Comparison of ENCODE assay signal across 15 cellular contexts in the genomic region with DNA sequence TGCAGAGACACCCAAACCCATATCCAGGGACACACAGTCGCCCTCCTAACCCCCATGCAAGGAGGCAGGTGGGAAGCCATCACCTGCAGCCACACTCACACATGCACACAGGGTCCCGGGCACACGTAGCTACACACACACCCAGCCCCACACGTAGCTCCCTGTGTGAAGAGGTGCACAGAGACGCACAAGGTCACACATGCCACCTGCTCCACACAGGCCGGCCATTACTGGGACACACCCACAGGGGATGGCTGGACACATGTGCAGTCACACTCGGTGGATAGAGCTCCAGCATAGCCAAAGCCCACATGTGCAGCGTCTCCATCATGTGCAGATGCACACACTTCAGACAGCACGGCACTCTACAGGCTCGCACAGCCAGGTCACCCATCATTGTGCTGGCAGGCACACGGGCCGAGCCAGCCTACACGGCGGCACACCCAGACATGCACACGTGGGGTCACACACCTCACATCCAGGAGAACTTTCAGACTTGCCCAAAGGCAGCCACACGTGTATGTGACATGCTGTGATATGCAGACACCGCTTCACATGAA. TPM values are rescaled to one million over a fixed set of nuclear protein-coding genes. Genes with fewer than 3 reads are reported as not detected.
DNase-seq lines count a peak whose midpoint lies in the region; ATAC-seq and TF ChIP-seq lines count a peak whose summit lies in the region.
"Had no signal": no experiment of that assay in that cellular context is flagged by ENCODE, and none has a peak within 500 bp of the region (broad histone marks: within the 10 kb centered on the region; RNA-seq: fewer than 3 reads in every experiment).

No MANE protein-coding gene starts in this region.

- H2AFZ ChIP-seq in neuronal stem cell (ENCODE audit: low read length) = no peak overlapping the region

- peak overlapping the region; percentile 88 for H3K23ac ChIP-seq in neuronal stem cell (ENCODE audit: low read depth, low read length, poor library complexity)

- H2BK12ac ChIP-seq in neuronal stem cell (ENCODE audit: low read length) = no peak overlapping the region

- H3K4me1 ChIP-seq in heart right ventricle = peaks cover 5 to 19% (median 11%) of the 10 kb centered on the region in 9 donors
- no peaks in the 10 kb centered on the region for H3K4me1 ChIP-seq in colonic mucosa
- peaks cover 0 to 10% of the 10 kb centered on the region in 2 donors for H3K4me1 ChIP-seq in neuronal stem cell (ENCODE audit: control insufficient read depth in 2 of 2, insufficient read depth in 1 of 2, low read depth in 1 of 2, low read length in 2 of 2)
- peaks cover 13% of the 10 kb centered on the region for H3K4me1 ChIP-seq in vagina

- H3K27me3 ChIP-seq in heart right ventricle (no peaks in the 10 kb centered on the region), colonic mucosa (no peaks in the 10 kb centered on the region), neuronal stem cell (ENCODE audit: control insufficient read depth in 3 of 3, insufficient read depth in 3 of 3, low read depth in 1 of 3, low read length in 3 of 3) (no peaks in the 10 kb centered on the region), vagina (no peaks in the 10 kb centered on the region)

- ATAC-seq in heart right ventricle = no peak
- no peak for ATAC-seq in Right ventricle myocardium superior (ENCODE audit: poor library complexity)
- no peak for ATAC-seq in GM19328 (IDR thresholded peaks at IDR 0.05; ENCODE audit: unreplicated experiment)

- peaks cover 7% of the 10 kb centered on the region for H3K79me1 ChIP-seq in neuronal stem cell (ENCODE audit: low read depth, low read length)

- H3K14ac ChIP-seq in neuronal stem cell (ENCODE audit: low read length) = peak overlapping the region; percentile 96

- no peak overlapping the region for H4K8ac ChIP-seq in neuronal stem cell (ENCODE audit: low read depth, low read length)

- WGBS in heart right ventricle, 2 donors = 69 to 83% methylated on average over 17 of the region's 17 CpGs
- WGBS in neuronal stem cell (ENCODE audit: extremely low coverage in 2 of 2, insufficient read length in 2 of 2, insufficient replicate concordance in 1 of 2), 2 donors = no CpG with 5 or more reads among the region's 17 CpGs

- H3K4ac ChIP-seq in neuronal stem cell (ENCODE audit: low read length) = no peak overlapping the region

- no peak overlapping the region for H3K18ac ChIP-seq in neuronal stem cell (ENCODE audit: low read length)

- H4K91ac ChIP-seq in neuronal stem cell (ENCODE audit: low read depth, low read length, poor library complexity) = no peak overlapping the region

- TF ChIP-seq CTCF in heart right ventricle (IDR thresholded peaks at IDR 0.05) = no peak
- no peak for TF ChIP-seq CTCF in colonic mucosa (IDR thresholded peaks at IDR 0.05)
- no peak for TF ChIP-seq CTCF in vagina (IDR thresholded peaks at IDR 0.05)

- no peak overlapping the region for H3K27ac ChIP-seq in heart right ventricle
- H3K27ac ChIP-seq in colonic mucosa = no peak overlapping the region
- H3K27ac ChIP-seq in neuronal stem cell (replicated peaks; ENCODE audit: low read length) = no peak overlapping the region
- no peak overlapping the region for H3K27ac ChIP-seq in vagina
- H3K27ac ChIP-seq: SK-N-MC had no signal

- H3K4me3 ChIP-seq in heart right ventricle (peak overlapping the region in 9 of 10 donors; percentile 57 to 95 (median 82)), colonic mucosa (peak overlapping the region; percentile 36), neuronal stem cell (ENCODE audit: low read length in 2 of 2) (peak overlapping the region in 1 of 2 donors; percentile 92), vagina (peak overlapping the region; percentile 63 to 94)
- H3K4me3 ChIP-seq: SK-N-MC had no signal

- no peak overlapping the region for H2AK5ac ChIP-seq in neuronal stem cell (ENCODE audit: low read depth, low read length)

- H2BK120ac ChIP-seq in neuronal stem cell (ENCODE audit: low read depth, low read length) = no peak overlapping the region

- TF ChIP-seq POLR2A in vagina (IDR thresholded peaks at IDR 0.05) = no peak

- H2BK5ac ChIP-seq in neuronal stem cell (ENCODE audit: low read length) = peak overlapping the region; percentile 55

- no peak for DNase-seq in heart right ventricle
- DNase-seq in Right ventricle myocardium superior = no peak
- DNase-seq in colonic mucosa = no peak
- DNase-seq in neuronal stem cell (ENCODE audit: low spot score) = no peak
- DNase-seq in vagina (ENCODE audit: extremely low spot score in 2 of 2) = no peak
- DNase-seq in NK-92 treated with Interleukin-12 subunit alpha and Interleukin-12 subunit beta, amount 100 ng/mL, for 24 hours (lab: John Stamatoyannopoulos, UW) = no peak
- no peak for DNase-seq in OCI-M2 (lab: John Stamatoyannopoulos, UW; ENCODE audit: unreplicated experiment)
- DNase-seq: activated gamma-delta T cell treated with Interleukin-2 at 50 U/mL for 16 hours, cortex of kidney, DND-41, KG1, NCI-H2029 had no signal

- H3K9me3 ChIP-seq in heart right ventricle = peaks cover 0 to 4% (median 0%) of the 10 kb centered on the region in 11 donors
- no peaks in the 10 kb centered on the region for H3K9me3 ChIP-seq in colonic mucosa
- H3K9me3 ChIP-seq in neuronal stem cell (replicated peaks in 1 of 2; ENCODE audit: control insufficient read depth in 2 of 2, insufficient read depth in 1 of 2, low read depth in 1 of 2, low read length in 2 of 2) = peaks cover 23 to 24% of the 10 kb centered on the region in 2 donors
- H3K9me3 ChIP-seq in vagina = no peaks in the 10 kb centered on the region

- H2BK15ac ChIP-seq in neuronal stem cell (ENCODE audit: low read length) = no peak overlapping the region

- H3K9ac ChIP-seq in colonic mucosa (ENCODE audit: low read depth in 2 of 2, low read length in 2 of 2) (peak overlapping the region in 1 of 2 donors; percentile 65), neuronal stem cell (ENCODE audit: low read depth, low read length, poor library complexity) (peak overlapping the region; percentile 95)

- intact Hi-C loops in heart right ventricle (cut with DNase I) (loop anchor here in 2 of 10 donors (5.0 to 10.0 kb wide), 2 partner anchors 268 to 694 kb away; partner anchors contain the start of genes TRAPPC2B (in 1 of the 2), ZNF547 (in 1 of the 2) and ZNF583 (in 1 of the 2)), Right ventricle myocardium superior (cut with DNase I) (no loop called here), colonic mucosa (cut with DNase I) (no loop called here), vagina (cut with DNase I) (no loop called here)

- peak overlapping the region; percentile 66 for H3K4me2 ChIP-seq in neuronal stem cell (ENCODE audit: insufficient read depth, low read length, poor library complexity, severe bottlenecking)

- H3K36me3 ChIP-seq in heart right ventricle (no peaks in the 10 kb centered on the region), colonic mucosa (no peaks in the 10 kb centered on the region), neuronal stem cell (replicated peaks in 1 of 2; ENCODE audit: control insufficient read depth in 2 of 2, insufficient read depth in 2 of 2, low read length in 2 of 2) (no peaks in the 10 kb centered on the region), vagina (no peaks in the 10 kb centered on the region)

RNA-seq across cellular contexts. Expression of gene ZNF835, which starts 1.1 kb away (rescaled TPM):
- total RNA-seq in heart right ventricle (1 to 10 TPM; 2.0 to 8.8 (median 3.8) TPM), Right ventricle myocardium superior (5.6 TPM), colonic mucosa (1 to 10 TPM; 1.1 to 1.3 TPM), vagina (1.7 TPM)
- polyA plus RNA-seq in heart right ventricle = 1 to 10 TPM; 1.2 to 1.3 TPM
- polyA plus RNA-seq in neuronal stem cell (2013, experiment 1 of 2) = 4.6 TPM
- 4.0 TPM for polyA plus RNA-seq in neuronal stem cell (2013, experiment 2 of 2)
- total RNA-seq: fibroblast of villous mesenchyme had no signal

RNA-seq across cellular contexts. Expression of gene SMIM17, which starts 27.5 kb away (rescaled TPM):
- total RNA-seq in heart right ventricle = under 1 TPM in 5 of 10 donors, not detected in 5; 0.24 to 0.67 (median 0.35) TPM
- polyA plus RNA-seq in heart right ventricle = under 1 TPM; 0.14 to 0.44 TPM
- not detected for total RNA-seq in Right ventricle myocardium superior
- not detected for total RNA-seq in colonic mucosa
- 0.81 TPM for polyA plus RNA-seq in neuronal stem cell (2013, experiment 1 of 2)
- polyA plus RNA-seq in neuronal stem cell (2013, experiment 2 of 2) = 0.90 TPM
- total RNA-seq in vagina = 0.98 TPM
